Comparison of ENCODE assay signal across 1 cellular context in genomic region chr5:150215978-150216944, GRCh38.
TF ChIP-seq lines count a peak whose summit lies in the region.

No MANE protein-coding gene starts in this region.

TF ChIP-seq in IMR-90, 13 proteins besides CTCF, POLR2A, EP300 and RAD21:
- no peak for TF ChIP-seq FOS (IDR thresholded peaks at IDR 0.05; ENCODE audit: low read depth, low read length)
- TF ChIP-seq RFX5 (IDR thresholded peaks at IDR 0.05; ENCODE audit: low read depth, low read length), result no peak
- TF ChIP-seq USF2 (IDR thresholded peaks at IDR 0.05; ENCODE audit: low read depth, low read length), result no peak
- no peak for TF ChIP-seq MXI1 (IDR thresholded peaks at IDR 0.05; ENCODE audit: borderline replicate concordance, low read depth, low read length)
- no peak for TF ChIP-seq MAZ (IDR thresholded peaks at IDR 0.05; ENCODE audit: borderline replicate concordance, low read depth, low read length)
- TF ChIP-seq MAFK (IDR thresholded peaks at IDR 0.05; ENCODE audit: low read depth, low read length), result no peak
- no peak for TF ChIP-seq CHD1 (IDR thresholded peaks at IDR 0.05; ENCODE audit: low read depth, low read length)
- TF ChIP-seq RCOR1 (IDR thresholded peaks at IDR 0.05; ENCODE audit: insufficient replicate concordance, low read length), result no peak
- TF ChIP-seq NFE2L2 (IDR thresholded peaks at IDR 0.05; ENCODE audit: low read depth, low read length), result no peak
- TF ChIP-seq BHLHE40 (IDR thresholded peaks at IDR 0.05; ENCODE audit: low read depth, low read length), result no peak
- TF ChIP-seq SMC3 (IDR thresholded peaks at IDR 0.05; ENCODE audit: low read depth, low read length), result no peak
- TF ChIP-seq CEBPB (IDR thresholded peaks at IDR 0.05; ENCODE audit: low read depth, low read length), result no peak
- no peak for TF ChIP-seq ELK1 (IDR thresholded peaks at IDR 0.05; ENCODE audit: borderline replicate concordance, low read depth, low read length)
